ENCODE assay signal across 9 cellular contexts in the genomic region with DNA sequence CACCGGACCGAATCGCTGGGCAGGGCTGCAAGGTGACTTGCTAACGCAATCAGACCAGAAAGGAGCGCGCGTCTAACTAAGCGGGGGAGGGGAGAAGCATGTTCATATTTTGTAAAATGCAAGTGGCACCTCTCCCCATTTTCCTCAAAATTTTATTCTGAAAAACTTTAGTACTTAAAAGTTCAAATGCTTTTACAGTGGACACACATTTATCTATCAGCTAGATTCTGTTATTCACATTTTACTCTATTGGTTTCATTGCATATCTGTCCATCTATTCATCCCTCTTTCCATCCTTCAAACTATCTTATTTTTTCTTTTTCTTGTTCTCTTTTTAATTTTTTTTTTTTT. TPM values are rescaled to one million over a fixed set of nuclear protein-coding genes. Genes with fewer than 3 reads are reported as not detected.
DNase-seq lines count a peak whose midpoint lies in the region; ATAC-seq and TF ChIP-seq lines count a peak whose summit lies in the region.
"Had no signal": no experiment of that assay in that cellular context is flagged by ENCODE, and none has a peak within 500 bp of the region (broad histone marks: within the 10 kb centered on the region; RNA-seq: fewer than 3 reads in every experiment).

No MANE protein-coding gene starts in this region.

- H3K4me1 ChIP-seq in A673 (ENCODE audit: insufficient read depth, low read length, poor library complexity, severe bottlenecking), result no peaks in the 10 kb centered on the region
- H3K4me1 ChIP-seq in naive thymus-derived CD4-positive, alpha-beta T cell (ENCODE audit: control insufficient read depth in 2 of 2, insufficient read depth in 2 of 2, low read length in 2 of 2), result peaks cover 0 to 3% of the 10 kb centered on the region in 2 donors
- H3K4me1 ChIP-seq: foreskin keratinocyte had no signal

- in situ Hi-C loops in brain microvascular endothelial cell (cut with HindIII; ENCODE audit: low pct_ligation_motif_present, low sequenced_read_pairs), result no loop called here

- no peaks in the 10 kb centered on the region for H3K9me3 ChIP-seq in A673 (ENCODE audit: low read depth, low read length, poor library complexity, severe bottlenecking)
- no peaks in the 10 kb centered on the region for H3K9me3 ChIP-seq in naive thymus-derived CD4-positive, alpha-beta T cell (ENCODE audit: control insufficient read depth in 2 of 3, low read length in 3 of 3)

- CTCF ChIA-PET in A673 (lab: Charles Lee), result interaction anchor here (0.7 to 1.6 kb wide), 3 partner anchors 13 to 505 kb away, joined by 4 to 8 read pairs (median 5); no protein-coding TSS in a partner anchor
- CTCF ChIA-PET in naive thymus-derived CD4-positive, alpha-beta T cell (lab: Charles Lee), result interaction anchor here (1.0 to 7.3 kb wide), 7 partner anchors 9 to 129 kb away, joined by 3 to 74 read pairs (median 3); no protein-coding TSS in a partner anchor
- CTCF ChIA-PET in HEK293T (lab: Yijun Ruan, JAX), result interaction anchor here (0.6 to 2.6 kb wide), 12 partner anchors 8 to 1069 kb away, joined by 3 to 20 read pairs (median 4); no protein-coding TSS in a partner anchor

- H3K36me3 Mint-ChIP-seq in brain, result no peaks in the 10 kb centered on the region
- H3K36me3 Mint-ChIP-seq in naive thymus-derived CD4-positive, alpha-beta T cell, result no peaks in the 10 kb centered on the region

- H3K4me3 ChIP-seq in A673 (ENCODE audit: low read depth, low read length, poor library complexity, severe bottlenecking) (peak overlapping the region; percentile 43), brain microvascular endothelial cell (ENCODE audit: low read depth, low read length) (no peak overlapping the region)
- H3K4me3 ChIP-seq in naive thymus-derived CD4-positive, alpha-beta T cell (ENCODE audit: low read length), result no peak overlapping the region

- H3K9me3 Mint-ChIP-seq in brain, result peaks cover 0 to 4% (median 3%) of the 10 kb centered on the region in 5 experiments
- H3K9me3 Mint-ChIP-seq in naive thymus-derived CD4-positive, alpha-beta T cell, result no peaks in the 10 kb centered on the region

- peaks cover 19% of the 10 kb centered on the region for H3K27me3 Mint-ChIP-seq in brain
- H3K27me3 Mint-ChIP-seq in naive thymus-derived CD4-positive, alpha-beta T cell, result peaks cover 0 to 15% (median 9%) of the 10 kb centered on the region in 5 donors

- peaks cover 12% of the 10 kb centered on the region for H3K4me1 Mint-ChIP-seq in brain
- peaks cover 2 to 9% (median 6%) of the 10 kb centered on the region in 7 donors for H3K4me1 Mint-ChIP-seq in naive thymus-derived CD4-positive, alpha-beta T cell

- H3K27me3 ChIP-seq in A673 (replicated peaks; ENCODE audit: insufficient read depth, low read depth, low read length, poor library complexity), result no peaks in the 10 kb centered on the region
- H3K27me3 ChIP-seq in naive thymus-derived CD4-positive, alpha-beta T cell (ENCODE audit: control insufficient read depth in 2 of 2, insufficient read depth in 2 of 2, low read length in 2 of 2), result no peaks in the 10 kb centered on the region
- H3K27me3 ChIP-seq in brain microvascular endothelial cell (replicated peaks), result peaks cover 3% of the 10 kb centered on the region

- no TSS peak for BruUV-seq in A673 (replicated peaks; lab: Mats Ljungman, UMichigan)

- ATAC-seq in HG02943 (IDR thresholded peaks at IDR 0.05; ENCODE audit: low read depth, unreplicated experiment) (peak; percentile 7), GM18498 (IDR thresholded peaks at IDR 0.05; ENCODE audit: unreplicated experiment) (no peak)
- no peak for ATAC-seq in naive thymus-derived CD4-positive, alpha-beta T cell

- H3K36me3 ChIP-seq in A673 (ENCODE audit: insufficient read depth, low read length, poor library complexity, severe bottlenecking) (no peaks in the 10 kb centered on the region), brain microvascular endothelial cell (replicated peaks) (no peaks in the 10 kb centered on the region)
- H3K36me3 ChIP-seq in naive thymus-derived CD4-positive, alpha-beta T cell (ENCODE audit: control insufficient read depth in 2 of 3, insufficient read depth in 3 of 3, low read length in 3 of 3), result no peaks in the 10 kb centered on the region

- H3K4me3 Mint-ChIP-seq in brain, result peak overlapping the region in 4 of 5 experiments; percentile 80 to 84 (median 82)
- peak overlapping the region in 7 of 10 donors; percentile 44 to 82 (median 74) for H3K4me3 Mint-ChIP-seq in naive thymus-derived CD4-positive, alpha-beta T cell

- DNase-seq in A673 (ENCODE audit: low spot score) (no peak), SHP77 (lab: John Stamatoyannopoulos, UW) (no peak), HEK293T (ENCODE audit: extremely low spot score) (no peak), brain microvascular endothelial cell (no peak)
- DNase-seq in naive thymus-derived CD4-positive, alpha-beta T cell, result no peak

- H3K27ac ChIP-seq in A673 (ENCODE audit: low read depth, low read length, poor library complexity, severe bottlenecking) (no peak overlapping the region), brain microvascular endothelial cell (no peak overlapping the region)
- H3K27ac ChIP-seq in naive thymus-derived CD4-positive, alpha-beta T cell (ENCODE audit: low read depth, low read length), result no peak overlapping the region
- H3K27ac ChIP-seq: foreskin keratinocyte had no signal

- TF ChIP-seq CTCF in A673 (conservative IDR thresholded peaks at IDR 0.05; ENCODE audit: low read depth, low read length) (no peak), brain (conservative IDR thresholded peaks at IDR 0.05) (peak; percentile 42 to 55), brain microvascular endothelial cell (IDR thresholded peaks at IDR 0.05; ENCODE audit: low read depth, low read length, missing control alignments) (no peak)

- intact Hi-C loops in A673 (cut with micrococcal nuclease; ENCODE audit: unreplicated experiment), result loop anchor here (1.0 to 5.0 kb wide), 3 partner anchors 110 to 544 kb away; no protein-coding TSS in a partner anchor
- intact Hi-C loops in naive thymus-derived CD4-positive, alpha-beta T cell (cut with micrococcal nuclease), result loop anchor here (1.0 to 10.0 kb wide), 7 partner anchors 46 to 543 kb away; partner anchors contain the start of gene KLHL25 (in 2 of the 2)

- POLR2A ChIA-PET in A673 (lab: Charles Lee; ENCODE audit: low non-redundant PET) (no interaction called here), HEK293T (lab: Yijun Ruan, JAX) (no interaction called here)
- POLR2A ChIA-PET in naive thymus-derived CD4-positive, alpha-beta T cell (lab: Charles Lee), result no interaction called here

- no peak overlapping the region for H3K27ac Mint-ChIP-seq in brain
- no peak overlapping the region for H3K27ac Mint-ChIP-seq in naive thymus-derived CD4-positive, alpha-beta T cell

TF ChIP-seq in HEK293T, 16 proteins besides CTCF, POLR2A, EP300 and RAD21:
- no peak for TF ChIP-seq FOXM1 (IDR thresholded peaks at IDR 0.05; ENCODE audit: borderline replicate concordance)
- no peak for TF ChIP-seq ELF4 (IDR thresholded peaks at IDR 0.05)
- no peak for TF ChIP-seq SP1 (IDR thresholded peaks at IDR 0.05)
- no peak for TF ChIP-seq BHLHE40 (IDR thresholded peaks at IDR 0.05; ENCODE audit: borderline replicate concordance)
- no peak for TF ChIP-seq HDGF (IDR thresholded peaks at IDR 0.05; ENCODE audit: borderline replicate concordance)

RNA-seq across cellular contexts. Expression of gene KLHL25, which starts 46.1 kb away (rescaled TPM):
- 11.5 and 12.7 TPM in 2 replicates for total RNA-seq in A673 (2021)
- 14.7 TPM for polyA plus RNA-seq in brain (ENCODE audit: insufficient read depth, low read depth, low replicate concordance)
- 10 to 100 TPM in 3 of 5 experiments, 1 to 10 TPM in 2; 5.5 to 13.1 (median 10.6) TPM for total RNA-seq in naive thymus-derived CD4-positive, alpha-beta T cell
- 1 to 10 TPM; 1.2 to 4.0 TPM for polyA plus RNA-seq in naive thymus-derived CD4-positive, alpha-beta T cell

Comparison
In these comparisons a context has a peak if more than half of its experiments do, and no peak if none do; other contexts are left out.
1. CTCF ChIP-seq: peak in brain (2 of 2); none in A673 (single experiment) and brain microvascular endothelial cell (single experiment).